Comparison of ENCODE assay signal across 28 cellular contexts in the genomic region with DNA sequence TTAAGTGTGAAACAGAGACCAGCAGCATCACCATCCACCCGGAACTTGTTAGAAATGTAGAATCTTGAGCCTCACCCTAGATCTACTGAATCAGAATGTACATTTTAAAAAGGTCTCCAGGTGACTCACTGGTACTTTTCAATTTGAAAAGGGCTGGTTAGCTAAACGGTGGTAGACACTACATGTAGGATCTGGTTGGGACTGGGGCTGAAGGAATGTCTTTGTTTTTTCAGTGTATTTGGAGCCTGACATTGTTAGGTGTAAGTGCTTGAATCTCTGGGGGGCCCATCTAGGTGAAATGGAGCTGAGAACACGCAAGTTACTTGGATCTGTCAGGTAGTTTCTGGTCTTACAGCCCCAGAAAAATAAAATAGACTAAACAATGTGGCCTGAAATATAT. TPM values are rescaled to one million over a fixed set of nuclear protein-coding genes. Genes with fewer than 3 reads are reported as not detected.
DNase-seq lines count a peak whose midpoint lies in the region; ATAC-seq and TF ChIP-seq lines count a peak whose summit lies in the region.
"Had no signal": no experiment of that assay in that cellular context is flagged by ENCODE, and none has a peak within 500 bp of the region (broad histone marks: within the 10 kb centered on the region; RNA-seq: fewer than 3 reads in every experiment).

No MANE protein-coding gene starts in this region.

- CTCF ChIA-PET in RWPE1 (lab: Yijun Ruan, JAX) = no interaction called here

- no peaks in the 10 kb centered on the region for H3K9me3 Mint-ChIP-seq in activated naive CD8-positive, alpha-beta T cell treated with anti-CD3 and anti-CD28 coated beads, Interleukin-2, amount 50 U/mL, for 24 hours
- no peaks in the 10 kb centered on the region for H3K9me3 Mint-ChIP-seq in activated naive CD8-positive, alpha-beta T cell treated with anti-CD3 and anti-CD28 coated beads for 36 hours
- H3K9me3 Mint-ChIP-seq: natural killer cell treated with Interleukin-12 subunit alpha and Interleukin-12 subunit beta and Interleukin-15 and Interleukin-18, amount 100 ng/mL, for 72 hours; T-helper 2 cell treated with Interferon-gamma antibody and Interleukin-4, amounts not matched to agents 5 μg/mL and 100 μg/mL, for 36 hours had no signal

- H3K27ac ChIP-seq in RWPE1 = no peak overlapping the region
- H3K27ac ChIP-seq: esophagus muscularis mucosa, gastroesophageal sphincter, left lung, upper lobe of right lung, WERI-Rb-1 had no signal

- H3K27ac Mint-ChIP-seq in activated naive CD8-positive, alpha-beta T cell treated with anti-CD3 and anti-CD28 coated beads, Interleukin-2, amount 50 U/mL, for 24 hours = no peak overlapping the region
- no peak overlapping the region for H3K27ac Mint-ChIP-seq in activated naive CD8-positive, alpha-beta T cell treated with anti-CD3 and anti-CD28 coated beads for 36 hours
- H3K27ac Mint-ChIP-seq: brain; natural killer cell treated with Interleukin-12 subunit alpha and Interleukin-12 subunit beta and Interleukin-15 and Interleukin-18, amount 100 ng/mL, for 72 hours; T-helper 2 cell treated with Interferon-gamma antibody and Interleukin-4, amounts not matched to agents 5 μg/mL and 100 μg/mL, for 36 hours had no signal

- no peak overlapping the region for H3K4me3 Mint-ChIP-seq in activated naive CD8-positive, alpha-beta T cell treated with anti-CD3 and anti-CD28 coated beads, Interleukin-2, amount 50 U/mL, for 24 hours
- no peak overlapping the region for H3K4me3 Mint-ChIP-seq in activated naive CD8-positive, alpha-beta T cell treated with anti-CD3 and anti-CD28 coated beads for 36 hours
- H3K4me3 Mint-ChIP-seq: brain; natural killer cell treated with Interleukin-12 subunit alpha and Interleukin-12 subunit beta and Interleukin-15 and Interleukin-18, amount 100 ng/mL, for 72 hours; T-helper 2 cell treated with Interferon-gamma antibody and Interleukin-4, amounts not matched to agents 5 μg/mL and 100 μg/mL, for 36 hours had no signal

- TF ChIP-seq CTCF in RWPE1 (conservative IDR thresholded peaks at IDR 0.05; ENCODE audit: low read depth) = no peak

- H3K27me3 Mint-ChIP-seq in activated naive CD8-positive, alpha-beta T cell treated with anti-CD3 and anti-CD28 coated beads, Interleukin-2, amount 50 U/mL, for 24 hours = peaks cover 3% of the 10 kb centered on the region
- no peaks in the 10 kb centered on the region for H3K27me3 Mint-ChIP-seq in activated naive CD8-positive, alpha-beta T cell treated with anti-CD3 and anti-CD28 coated beads for 36 hours
- H3K27me3 Mint-ChIP-seq: natural killer cell treated with Interleukin-12 subunit alpha and Interleukin-12 subunit beta and Interleukin-15 and Interleukin-18, amount 100 ng/mL, for 72 hours had no signal

- ATAC-seq in activated naive CD8-positive, alpha-beta T cell treated with anti-CD3 and anti-CD28 coated beads, Interleukin-2, amount 50 U/mL, for 24 hours = peak; percentile 59
- ATAC-seq: gastroesophageal sphincter; left lung; natural killer cell treated with Interleukin-12 subunit alpha and Interleukin-12 subunit beta and Interleukin-15 and Interleukin-18, amount 100 ng/mL, for 72 hours; sciatic nerve; upper lobe of right lung had no signal

- H3K4me1 Mint-ChIP-seq in activated naive CD8-positive, alpha-beta T cell treated with anti-CD3 and anti-CD28 coated beads, Interleukin-2, amount 50 U/mL, for 24 hours = peaks cover 2% of the 10 kb centered on the region
- peaks cover 2% of the 10 kb centered on the region for H3K4me1 Mint-ChIP-seq in activated naive CD8-positive, alpha-beta T cell treated with anti-CD3 and anti-CD28 coated beads for 36 hours
- H3K4me1 Mint-ChIP-seq: brain had no signal

- no peaks in the 10 kb centered on the region for H3K36me3 Mint-ChIP-seq in activated naive CD8-positive, alpha-beta T cell treated with anti-CD3 and anti-CD28 coated beads, Interleukin-2, amount 50 U/mL, for 24 hours (ENCODE audit: low read depth)
- no peaks in the 10 kb centered on the region for H3K36me3 Mint-ChIP-seq in activated naive CD8-positive, alpha-beta T cell treated with anti-CD3 and anti-CD28 coated beads for 36 hours
- H3K36me3 Mint-ChIP-seq: brain; natural killer cell treated with Interleukin-12 subunit alpha and Interleukin-12 subunit beta and Interleukin-15 and Interleukin-18, amount 100 ng/mL, for 72 hours had no signal

- POLR2A ChIA-PET in RWPE1 (lab: Yijun Ruan, JAX; ENCODE audit: low non-redundant PET) = no interaction called here

- DNase-seq in activated naive CD8-positive, alpha-beta T cell treated with anti-CD3 and anti-CD28 coated beads, Interleukin-2, amount 50 U/mL, for 24 hours = no peak
- DNase-seq in activated naive CD8-positive, alpha-beta T cell treated with anti-CD3 and anti-CD28 coated beads for 36 hours = no peak
- DNase-seq in RWPE1 (ENCODE audit: low spot score) (peak; percentile 19), iPS DF 4.7 (ENCODE audit: extremely low read depth, low spot score) (peak; percentile 87), renal cortical epithelial cell (ENCODE audit: low read depth) (peak; percentile 52), GF-D8 (lab: John Stamatoyannopoulos, UW) (no peak), 8988T (no peak), NCI-H1436 treated with DMSO at 0.1 percent for 48 hours (lab: John Stamatoyannopoulos, UW) (no peak)
- DNase-seq: activated CD4-positive, alpha-beta T cell treated with anti-CD3 and anti-CD28 coated beads, Interleukin-2, amount 50 U/mL, for 4 hours; activated CD8-positive, alpha-beta memory T cell treated with anti-CD3 and anti-CD28 coated beads, Interleukin-2, amount 50 U/mL, for 48 hours; activated effector memory CD4-positive, alpha-beta T cell treated with anti-CD3 and anti-CD28 coated beads, Interleukin-2, amount 50 U/mL, for 16 hours; DMS79; effector CD8-positive, alpha-beta T cell; left lung; midbrain; NCI-H1092 treated with DMSO at 0.1 percent for 48 hours; NCI-H2029 treated with DMSO at 0.1 percent for 48 hours; NCI-H510A; posterior cingulate gyrus; stimulated activated CD4-positive, alpha-beta T cell treated with anti-CD3 and anti-CD28 coated beads, Interleukin-15, amount 100 ng/mL, for 24 hours; upper lobe of right lung; WERI-Rb-1 had no signal

RNA-seq across cellular contexts. Expression of gene XPO1, which starts 44.0 kb away (rescaled TPM):
- 100 to 1,000 TPM; 232 to 237 TPM for total RNA-seq in activated naive CD8-positive, alpha-beta T cell treated with anti-CD3 and anti-CD28 coated beads for 36 hours
- total RNA-seq in renal cortical epithelial cell = 166 and 229 TPM in 2 replicates

Comparison
In these comparisons a context has a peak if more than half of its experiments do, and no peak if none do; other contexts are left out.
1. DNase-seq: peak in RWPE1 (single experiment), iPS DF 4.7 (single experiment) and renal cortical epithelial cell (single experiment); none in activated naive CD8-positive, alpha-beta T cell treated with anti-CD3 and anti-CD28 coated beads, Interleukin-2, amount 50 U/mL, for 24 hours (single experiment), activated naive CD8-positive, alpha-beta T cell treated with anti-CD3 and anti-CD28 coated beads for 36 hours (single experiment), GF-D8 (single experiment), 8988T (single experiment) and NCI-H1436 treated with DMSO at 0.1 percent for 48 hours (single experiment).